Comparison of ENCODE assay signal across 1 cellular context in genomic region chr10:43380610-43381222, GRCh38.
A peak's percentile ranks its signal among the peaks of the same experiment; 100 is the strongest.
TF ChIP-seq lines count a peak whose summit lies in the region.

No MANE protein-coding gene starts in this region.

TF ChIP-seq in K562, 482 proteins besides CTCF, POLR2A, EP300 and RAD21 (continued from another document and continues in another):
- TF ChIP-seq ZNF318 (IDR thresholded peaks at IDR 0.05; ENCODE audit: borderline replicate concordance in 1 of 2, low read depth in 1 of 2) = peak in 1 of 2 experiments; percentile 40; a peak in 1 of 4 replicates
- TF ChIP-seq EHMT2 (IDR thresholded peaks at IDR 0.05) = no peak
- TF ChIP-seq FOXK1 (CRISPR knock-in tag; IDR thresholded peaks at IDR 0.05; ENCODE audit: borderline replicate concordance) = no peak
- TF ChIP-seq FOXJ2 (tag; IDR thresholded peaks at IDR 0.05) = no peak
- no peak for TF ChIP-seq DNMT1 (IDR thresholded peaks at IDR 0.05)
- TF ChIP-seq ZSCAN32 (CRISPR knock-in tag; IDR thresholded peaks at IDR 0.05) = peak; percentile 79
- TF ChIP-seq RBM25 (IDR thresholded peaks at IDR 0.05; ENCODE audit: low read depth, low read length, severe bottlenecking) = no peak
- no peak for TF ChIP-seq ZNF436 (CRISPR knock-in tag; IDR thresholded peaks at IDR 0.05)
- peak; percentile 47 for TF ChIP-seq HDAC3 (IDR thresholded peaks at IDR 0.05; ENCODE audit: borderline replicate concordance, partially characterized antibody)
- no peak for TF ChIP-seq ZNF274 (IDR thresholded peaks at IDR 0.05; ENCODE audit: borderline replicate concordance, low read depth, low read length)
- TF ChIP-seq AFF1 (IDR thresholded peaks at IDR 0.05; ENCODE audit: low read depth in 1 of 2, partially characterized antibody in 2 of 2) = peak in 1 of 2 experiments; percentile 59
- no peak for TF ChIP-seq SRSF7 (optimal IDR thresholded peaks at IDR 0.05; ENCODE audit: low read depth, low read length)
- 0 out of 2 replicates have a peak, but pooled peaks have one; percentile 34 for TF ChIP-seq DIDO1 (tag; IDR thresholded peaks at IDR 0.05; ENCODE audit: low read depth)
- TF ChIP-seq NCOR1 (IDR thresholded peaks at IDR 0.05) = no peak
- TF ChIP-seq NFRKB (IDR thresholded peaks at IDR 0.05; ENCODE audit: low read depth) = no peak
- no peak for TF ChIP-seq TAF1 (IDR thresholded peaks at IDR 0.05; ENCODE audit: control insufficient read depth, extremely low read depth, insufficient read depth, low read length, severe bottlenecking)
- peak; percentile 83 for TF ChIP-seq CEBPB (tag; IDR thresholded peaks at IDR 0.05)
- TF ChIP-seq DDX20 (tag; IDR thresholded peaks at IDR 0.05; ENCODE audit: low read depth) = peak; percentile 15; the same call in 1 of the 2 replicates
- no peak for TF ChIP-seq EZH2 (IDR thresholded peaks at IDR 0.05; ENCODE audit: borderline replicate concordance, low read depth, low read length)
- no peak for TF ChIP-seq ZNF124 (CRISPR knock-in tag; IDR thresholded peaks at IDR 0.05)
- TF ChIP-seq IRF9 (tag; IDR thresholded peaks at IDR 0.05) = peak; percentile 80
- TF ChIP-seq GABPA (tag; conservative IDR thresholded peaks at IDR 0.05; ENCODE audit: low read depth) = peak; percentile 16; the same call in 1 of the 2 replicates
- TF ChIP-seq ATF7 (IDR thresholded peaks at IDR 0.05) = peak; percentile 93
- no peak for TF ChIP-seq TFE3 (CRISPR knock-in tag; IDR thresholded peaks at IDR 0.05)
- no peak for TF ChIP-seq SMC3 (conservative IDR thresholded peaks at IDR 0.05; ENCODE audit: insufficient read depth, low read depth, low read length)
- 0 out of 2 replicates have a peak, but pooled peaks have one; percentile 42 for TF ChIP-seq MEF2D (tag; conservative IDR thresholded peaks at IDR 0.05; ENCODE audit: low read depth)
- no peak; a peak in 1 of 4 replicates for TF ChIP-seq KDM4B (IDR thresholded peaks at IDR 0.05; ENCODE audit: borderline replicate concordance in 2 of 2, low read depth in 1 of 2)
- TF ChIP-seq ARID1B (IDR thresholded peaks at IDR 0.05) = peak; percentile 77
- TF ChIP-seq ZBTB11 (CRISPR knock-in tag; IDR thresholded peaks at IDR 0.05) = no peak
- TF ChIP-seq ETS1 (conservative IDR thresholded peaks at IDR 0.05; ENCODE audit: control insufficient read depth, low read depth, low read length) = no peak
- TF ChIP-seq BRCA1 (IDR thresholded peaks at IDR 0.05) = no peak
- TF ChIP-seq BRCA1 (CRISPR knock-in tag; IDR thresholded peaks at IDR 0.05) = no peak
- TF ChIP-seq LEF1 (IDR thresholded peaks at IDR 0.05) = peak; percentile 73; the same call in 1 of the 2 replicates
- no peak for TF ChIP-seq SMAD2 (IDR thresholded peaks at IDR 0.05; ENCODE audit: low read depth, low read length)
- no peak for TF ChIP-seq KAT7 (CRISPR knock-in tag; IDR thresholded peaks at IDR 0.05; ENCODE audit: borderline replicate concordance)
- TF ChIP-seq STAG1 (CRISPR knock-in tag; IDR thresholded peaks at IDR 0.05; ENCODE audit: borderline replicate concordance) = no peak
- no peak for TF ChIP-seq THRAP3 (IDR thresholded peaks at IDR 0.05; ENCODE audit: borderline replicate concordance)
- TF ChIP-seq RBBP5 (IDR thresholded peaks at IDR 0.05; ENCODE audit: borderline replicate concordance, insufficient read depth, low read length, poor library complexity, severe bottlenecking) = no peak
- TF ChIP-seq BMI1 (IDR thresholded peaks at IDR 0.05; ENCODE audit: low read length) = no peak
- no peak for TF ChIP-seq HEY1 (CRISPR knock-in tag; IDR thresholded peaks at IDR 0.05; ENCODE audit: borderline replicate concordance)
